Comparison of ENCODE assay signal across 2 cellular contexts in the genomic region with DNA sequence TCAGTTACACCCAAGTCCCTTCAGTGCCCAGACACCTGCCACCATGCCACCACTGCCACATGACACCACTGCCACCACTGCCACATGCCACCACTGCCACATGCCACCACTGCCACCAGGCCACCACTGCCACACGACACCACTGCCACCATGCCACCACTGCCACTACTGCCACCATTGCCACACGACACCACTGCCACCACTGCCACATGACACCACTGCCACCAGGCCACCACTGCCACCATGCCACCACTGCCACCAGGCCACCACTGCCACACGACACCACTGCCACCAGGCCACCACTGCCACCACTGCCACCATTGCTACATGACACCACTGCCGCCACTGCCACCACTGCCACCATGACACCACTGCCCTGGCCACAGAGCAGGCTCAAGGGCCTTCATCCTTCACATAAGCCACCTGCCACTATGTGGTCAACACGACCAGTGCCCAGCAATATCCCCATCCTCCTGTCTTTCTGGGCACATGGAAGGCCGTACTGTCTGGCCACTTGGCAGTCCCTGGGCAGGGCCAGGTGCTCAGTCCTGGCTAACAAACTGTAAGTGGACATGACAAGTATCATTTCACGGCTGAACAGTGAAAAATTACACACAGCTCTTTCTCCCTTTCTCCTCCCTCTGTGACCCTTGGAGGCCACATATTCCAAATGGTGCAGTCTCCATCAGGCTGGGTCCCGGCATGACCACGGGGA.
TF ChIP-seq lines count a peak whose summit lies in the region.

No MANE protein-coding gene starts in this region.

TF ChIP-seq in GM12878, 131 proteins besides CTCF, POLR2A, EP300 and RAD21 (continued from another document):
- no peak for TF ChIP-seq CBX3 (IDR thresholded peaks at IDR 0.05; ENCODE audit: borderline replicate concordance, low read depth)

TF ChIP-seq in SK-N-SH treated with all-trans-retinoic acid at 6 μM for 48 hours, 23 proteins besides CTCF, POLR2A, EP300 and RAD21 (continued from another document):
- TF ChIP-seq, protein P1, sequence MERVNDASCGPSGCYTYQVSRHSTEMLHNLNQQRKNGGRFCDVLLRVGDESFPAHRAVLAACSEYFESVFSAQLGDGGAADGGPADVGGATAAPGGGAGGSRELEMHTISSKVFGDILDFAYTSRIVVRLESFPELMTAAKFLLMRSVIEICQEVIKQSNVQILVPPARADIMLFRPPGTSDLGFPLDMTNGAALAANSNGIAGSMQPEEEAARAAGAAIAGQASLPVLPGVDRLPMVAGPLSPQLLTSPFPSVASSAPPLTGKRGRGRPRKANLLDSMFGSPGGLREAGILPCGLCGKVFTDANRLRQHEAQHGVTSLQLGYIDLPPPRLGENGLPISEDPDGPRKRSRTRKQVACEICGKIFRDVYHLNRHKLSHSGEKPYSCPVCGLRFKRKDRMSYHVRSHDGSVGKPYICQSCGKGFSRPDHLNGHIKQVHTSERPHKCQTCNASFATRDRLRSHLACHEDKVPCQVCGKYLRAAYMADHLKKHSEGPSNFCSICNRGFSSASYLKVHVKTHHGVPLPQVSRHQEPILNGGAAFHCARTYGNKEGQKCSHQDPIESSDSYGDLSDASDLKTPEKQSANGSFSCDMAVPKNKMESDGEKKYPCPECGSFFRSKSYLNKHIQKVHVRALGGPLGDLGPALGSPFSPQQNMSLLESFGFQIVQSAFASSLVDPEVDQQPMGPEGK (CRISPR knock-in tag; IDR thresholded peaks at IDR 0.05; ENCODE audit: borderline replicate concordance): no peak
- TF ChIP-seq ZC3H10 (CRISPR knock-in tag; IDR thresholded peaks at IDR 0.05) (no peak), TSHZ2 (CRISPR knock-in tag; IDR thresholded peaks at IDR 0.05) (no peak), GLIS3 (CRISPR knock-in tag; IDR thresholded peaks at IDR 0.05) (no peak), ZNF565 (CRISPR knock-in tag; conservative IDR thresholded peaks at IDR 0.05; ENCODE audit: low read depth) (no peak), BACH2 (CRISPR knock-in tag; IDR thresholded peaks at IDR 0.05; ENCODE audit: borderline replicate concordance) (no peak), ISL1 (CRISPR knock-in tag; IDR thresholded peaks at IDR 0.05) (no peak), ZFP30 (CRISPR knock-in tag; IDR thresholded peaks at IDR 0.05) (no peak), OSR1 (CRISPR knock-in tag; IDR thresholded peaks at IDR 0.05) (no peak), ESRRG (CRISPR knock-in tag; IDR thresholded peaks at IDR 0.05) (no peak), CSRNP3 (CRISPR knock-in tag; IDR thresholded peaks at IDR 0.05) (no peak), SNAI2 (CRISPR knock-in tag; IDR thresholded peaks at IDR 0.05) (no peak)
- TF ChIP-seq, protein P2, sequence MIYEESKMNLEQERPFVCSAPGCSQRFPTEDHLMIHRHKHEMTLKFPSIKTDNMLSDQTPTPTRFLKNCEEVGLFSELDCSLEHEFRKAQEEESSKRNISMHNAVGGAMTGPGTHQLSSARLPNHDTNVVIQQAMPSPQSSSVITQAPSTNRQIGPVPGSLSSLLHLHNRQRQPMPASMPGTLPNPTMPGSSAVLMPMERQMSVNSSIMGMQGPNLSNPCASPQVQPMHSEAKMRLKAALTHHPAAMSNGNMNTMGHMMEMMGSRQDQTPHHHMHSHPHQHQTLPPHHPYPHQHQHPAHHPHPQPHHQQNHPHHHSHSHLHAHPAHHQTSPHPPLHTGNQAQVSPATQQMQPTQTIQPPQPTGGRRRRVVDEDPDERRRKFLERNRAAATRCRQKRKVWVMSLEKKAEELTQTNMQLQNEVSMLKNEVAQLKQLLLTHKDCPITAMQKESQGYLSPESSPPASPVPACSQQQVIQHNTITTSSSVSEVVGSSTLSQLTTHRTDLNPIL (CRISPR knock-in tag; IDR thresholded peaks at IDR 0.05; ENCODE audit: low read depth): no peak
TF ChIP-seq in SK-N-SH treated with all-trans-retinoic acid at 6 μM for 48 hours: peak in this region for 0.
